In the genomic region with DNA sequence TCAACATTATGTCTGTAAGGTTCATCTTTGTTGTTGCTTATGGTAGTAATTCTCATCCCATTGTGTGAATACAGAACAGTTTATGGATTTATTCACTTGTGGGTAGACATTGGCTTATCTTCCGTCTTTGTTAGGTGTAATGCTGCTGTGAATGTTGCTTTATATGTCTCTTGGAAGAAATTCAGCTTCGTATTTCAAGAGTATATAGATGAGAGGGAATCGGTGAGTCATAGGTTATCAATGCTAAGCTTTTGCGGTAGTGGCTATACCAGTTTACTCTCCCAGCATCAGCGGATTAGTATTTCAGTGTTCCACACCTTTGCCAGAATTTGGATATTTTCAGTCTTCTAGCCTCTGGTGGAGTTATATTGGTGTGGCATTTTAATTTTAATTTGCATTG, we compare ENCODE assay signal across 17 cellular contexts.
DNase-seq lines count a peak whose midpoint lies in the region; ATAC-seq and TF ChIP-seq lines count a peak whose summit lies in the region.
"Had no signal": no experiment of that assay in that cellular context is flagged by ENCODE, and none has a peak within 500 bp of the region (broad histone marks: within the 10 kb centered on the region; RNA-seq: fewer than 3 reads in every experiment).

No MANE protein-coding gene starts in this region.

- peaks cover 7% of the 10 kb centered on the region for H3K9me3 Mint-ChIP-seq in MCF 10A (ENCODE audit: unreplicated experiment)
- H3K9me3 Mint-ChIP-seq: neural crest cell had no signal

- H3K27me3 ChIP-seq in breast epithelium (no peaks in the 10 kb centered on the region), fibroblast of lung (ENCODE audit: control insufficient read depth, insufficient read depth, low read length) (no peaks in the 10 kb centered on the region), smooth muscle cell (ENCODE audit: low read depth) (no peaks in the 10 kb centered on the region), thyroid gland (no peaks in the 10 kb centered on the region)
- H3K27me3 ChIP-seq: dorsolateral prefrontal cortex, SJSA1, transverse colon had no signal

- H3K9me3 ChIP-seq in breast epithelium (no peaks in the 10 kb centered on the region), fibroblast of lung (ENCODE audit: control insufficient read depth, insufficient read depth, low read depth, low read length) (no peaks in the 10 kb centered on the region), smooth muscle cell (replicated peaks; ENCODE audit: low read depth) (no peaks in the 10 kb centered on the region), thyroid gland (no peaks in the 10 kb centered on the region)
- H3K9me3 ChIP-seq: SJSA1, transverse colon had no signal

- H4K20me1 ChIP-seq in fibroblast of lung (ENCODE audit: control insufficient read depth, extremely low read depth, insufficient read depth, low read length) (peaks cover 3% of the 10 kb centered on the region), smooth muscle cell (ENCODE audit: low read depth) (peaks cover 100% of the 10 kb centered on the region)

- BruUV-seq in MCF 10A (replicated peaks; lab: Mats Ljungman, UMichigan): no TSS peak

- H3K79me2 ChIP-seq in fibroblast of lung (ENCODE audit: control insufficient read depth, insufficient read depth, low read length) (peaks cover 64% of the 10 kb centered on the region), smooth muscle cell (ENCODE audit: low read depth) (peaks cover 100% of the 10 kb centered on the region)

- CTCF ChIA-PET in MCF 10A (lab: Yijun Ruan, JAX): no interaction called here

- intact Hi-C loops in MCF 10A (cut with micrococcal nuclease) (no loop called here), breast epithelium (cut with DNase I; ENCODE audit: low total_unique reads) (no loop called here), thyroid gland (cut with DNase I) (no loop called here)

- H3K4me1 Mint-ChIP-seq in MCF 10A (ENCODE audit: insufficient read depth, unreplicated experiment): peaks cover 25% of the 10 kb centered on the region

- H3K4me2 ChIP-seq in fibroblast of lung (ENCODE audit: extremely low read depth, insufficient read depth, low read length) (no peak overlapping the region), smooth muscle cell (peak overlapping the region; percentile 64)

- H3K4me3 Mint-ChIP-seq in MCF 10A (ENCODE audit: unreplicated experiment): peak overlapping the region; percentile 53
- H3K4me3 Mint-ChIP-seq: activated CD4-positive, alpha-beta memory T cell treated with anti-CD3 and anti-CD28 coated beads, Interleukin-2, amount 10 ng/mL, durations not matched to agents 7 days and 5 days; memory B cell; neural crest cell had no signal

- no peaks in the 10 kb centered on the region for H3K27me3 Mint-ChIP-seq in MCF 10A (ENCODE audit: insufficient read depth, unreplicated experiment)
- H3K27me3 Mint-ChIP-seq: activated CD4-positive, alpha-beta memory T cell treated with anti-CD3 and anti-CD28 coated beads, Interleukin-2, amount 10 ng/mL, durations not matched to agents 7 days and 5 days; memory B cell had no signal

- H3K36me3 Mint-ChIP-seq in MCF 10A (ENCODE audit: insufficient read depth, unreplicated experiment): no peaks in the 10 kb centered on the region

- no peaks in the 10 kb centered on the region for H3K36me3 ChIP-seq in breast epithelium
- no peaks in the 10 kb centered on the region for H3K36me3 ChIP-seq in fibroblast of lung (ENCODE audit: control insufficient read depth, insufficient read depth, low read length)
- H3K36me3 ChIP-seq in smooth muscle cell (ENCODE audit: low read depth): no peaks in the 10 kb centered on the region
- H3K36me3 ChIP-seq in thyroid gland: no peaks in the 10 kb centered on the region
- H3K36me3 ChIP-seq: SJSA1, transverse colon had no signal

- ATAC-seq in SK-N-SH treated with all-trans-retinoic acid at 6 μM for 48 hours (peak; percentile 55), HG02938 (IDR thresholded peaks at IDR 0.05; ENCODE audit: unreplicated experiment) (no peak)
- no peak for ATAC-seq in activated CD4-positive, CD25-positive, alpha-beta regulatory T cell treated with anti-CD3 and anti-CD28 coated beads, Interleukin-2, amount 50 U/mL, for 24 hours
- ATAC-seq: sciatic nerve had no signal

- H3K27ac ChIP-seq in breast epithelium (peak overlapping the region in 1 of 2 donors; percentile 1), fibroblast of lung (ENCODE audit: insufficient read depth, low read length) (no peak overlapping the region), smooth muscle cell (ENCODE audit: low read depth) (peak overlapping the region; percentile 72), thyroid gland (no peak overlapping the region)
- H3K27ac ChIP-seq: dorsolateral prefrontal cortex, transverse colon had no signal

- 24% methylated on average over 5 of the region's 5 CpGs for WGBS in smooth muscle cell (ENCODE audit: low lambda C conversion rate)
- WGBS in thyroid gland, 2 donors: 94 to 95% methylated on average over 5 of the region's 5 CpGs

- TF ChIP-seq CTCF in MCF 10A (IDR thresholded peaks at IDR 0.05; ENCODE audit: unreplicated experiment): no peak
- TF ChIP-seq CTCF in breast epithelium (IDR thresholded peaks at IDR 0.05): no peak
- TF ChIP-seq CTCF in fibroblast of lung (conservative IDR thresholded peaks at IDR 0.05 in 1 of 2, IDR thresholded peaks at IDR 0.05 in 1 of 2; ENCODE audit: low read depth in 1 of 2, low read length in 2 of 2): no peak
- TF ChIP-seq CTCF in smooth muscle cell (IDR thresholded peaks at IDR 0.05; ENCODE audit: borderline replicate concordance, insufficient read depth, poor library complexity, severe bottlenecking): no peak
- TF ChIP-seq CTCF in thyroid gland (IDR thresholded peaks at IDR 0.05): no peak

- H3K9ac ChIP-seq in fibroblast of lung (ENCODE audit: insufficient read depth, low read length) (no peak overlapping the region), smooth muscle cell (ENCODE audit: low read depth) (no peak overlapping the region)

- no peak overlapping the region for H2AFZ ChIP-seq in fibroblast of lung (ENCODE audit: low read length)
- H2AFZ ChIP-seq in smooth muscle cell (ENCODE audit: low read depth): no peak overlapping the region

- DNase-seq in MCF 10A (ENCODE audit: unreplicated experiment) (peak; percentile 54), breast epithelium (ENCODE audit: low spot score in 2 of 2) (no peak), fibroblast of lung (ENCODE audit: low read depth in 2 of 2) (peak; percentile 36 to 87), smooth muscle cell (lab: John Stamatoyannopoulos, UW; ENCODE audit: unreplicated experiment) (no peak), thyroid gland (no peak)
- DNase-seq: activated CD4-positive, alpha-beta memory T cell treated with anti-CD3 and anti-CD28 coated beads, Interleukin-2, amount 10 ng/mL, durations not matched to agents 7 days and 5 days; dorsolateral prefrontal cortex; NCI-H2171 treated with DMSO at 0.1 percent for 48 hours; stimulated activated CD4-positive, alpha-beta T cell treated with anti-CD3 and anti-CD28 coated beads, Interleukin-4, amount 100 ng/mL, for 24 hours; transverse colon had no signal

- no peaks in the 10 kb centered on the region for H3F3A ChIP-seq in smooth muscle cell (ENCODE audit: low read depth)

- POLR2A ChIA-PET in MCF 10A (lab: Yijun Ruan, JAX): interaction anchor here (0.6 to 2.3 kb wide), 7 partner anchors 9 to 77 kb away, joined by 3 to 8 read pairs (median 5); no protein-coding TSS in a partner anchor

- H3K4me1 ChIP-seq in breast epithelium: peaks cover 0 to 3% of the 10 kb centered on the region in 2 donors
- H3K4me1 ChIP-seq in fibroblast of lung (ENCODE audit: control insufficient read depth, extremely low read depth, insufficient read depth, low read length): peaks cover 2% of the 10 kb centered on the region
- H3K4me1 ChIP-seq in smooth muscle cell (ENCODE audit: low read depth): peaks cover 13% of the 10 kb centered on the region
- peaks cover 0 to 8% of the 10 kb centered on the region in 2 donors for H3K4me1 ChIP-seq in thyroid gland

- no peak overlapping the region for H3K27ac Mint-ChIP-seq in MCF 10A (ENCODE audit: low read depth, unreplicated experiment)
- H3K27ac Mint-ChIP-seq: activated CD4-positive, alpha-beta memory T cell treated with anti-CD3 and anti-CD28 coated beads, Interleukin-2, amount 10 ng/mL, durations not matched to agents 7 days and 5 days had no signal

- no peak overlapping the region for H3K4me3 ChIP-seq in breast epithelium
- H3K4me3 ChIP-seq in fibroblast of lung (replicated peaks in 1 of 4; ENCODE audit: control extremely low read depth in 1 of 4, insufficient read depth in 1 of 4, low read depth in 3 of 4, low read length in 4 of 4): no peak overlapping the region
- no peak overlapping the region for H3K4me3 ChIP-seq in smooth muscle cell
- H3K4me3 ChIP-seq in thyroid gland (replicated peaks in 1 of 3): no peak overlapping the region
- H3K4me3 ChIP-seq: dorsolateral prefrontal cortex, SJSA1, transverse colon had no signal

- no peak for TF ChIP-seq POLR2A in breast epithelium (IDR thresholded peaks at IDR 0.05)
- no peak for TF ChIP-seq POLR2A in thyroid gland (IDR thresholded peaks at IDR 0.05)

TF ChIP-seq in SK-N-SH treated with all-trans-retinoic acid at 6 μM for 48 hours, 23 proteins besides CTCF, POLR2A, EP300 and RAD21 (continues in another document):
- TF ChIP-seq SNAI2 (CRISPR knock-in tag; IDR thresholded peaks at IDR 0.05) (no peak), ZNF70 (CRISPR knock-in tag; IDR thresholded peaks at IDR 0.05) (no peak)
- TF ChIP-seq, protein P1, sequence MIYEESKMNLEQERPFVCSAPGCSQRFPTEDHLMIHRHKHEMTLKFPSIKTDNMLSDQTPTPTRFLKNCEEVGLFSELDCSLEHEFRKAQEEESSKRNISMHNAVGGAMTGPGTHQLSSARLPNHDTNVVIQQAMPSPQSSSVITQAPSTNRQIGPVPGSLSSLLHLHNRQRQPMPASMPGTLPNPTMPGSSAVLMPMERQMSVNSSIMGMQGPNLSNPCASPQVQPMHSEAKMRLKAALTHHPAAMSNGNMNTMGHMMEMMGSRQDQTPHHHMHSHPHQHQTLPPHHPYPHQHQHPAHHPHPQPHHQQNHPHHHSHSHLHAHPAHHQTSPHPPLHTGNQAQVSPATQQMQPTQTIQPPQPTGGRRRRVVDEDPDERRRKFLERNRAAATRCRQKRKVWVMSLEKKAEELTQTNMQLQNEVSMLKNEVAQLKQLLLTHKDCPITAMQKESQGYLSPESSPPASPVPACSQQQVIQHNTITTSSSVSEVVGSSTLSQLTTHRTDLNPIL (CRISPR knock-in tag; IDR thresholded peaks at IDR 0.05; ENCODE audit: low read depth): no peak
- TF ChIP-seq, protein P2, sequence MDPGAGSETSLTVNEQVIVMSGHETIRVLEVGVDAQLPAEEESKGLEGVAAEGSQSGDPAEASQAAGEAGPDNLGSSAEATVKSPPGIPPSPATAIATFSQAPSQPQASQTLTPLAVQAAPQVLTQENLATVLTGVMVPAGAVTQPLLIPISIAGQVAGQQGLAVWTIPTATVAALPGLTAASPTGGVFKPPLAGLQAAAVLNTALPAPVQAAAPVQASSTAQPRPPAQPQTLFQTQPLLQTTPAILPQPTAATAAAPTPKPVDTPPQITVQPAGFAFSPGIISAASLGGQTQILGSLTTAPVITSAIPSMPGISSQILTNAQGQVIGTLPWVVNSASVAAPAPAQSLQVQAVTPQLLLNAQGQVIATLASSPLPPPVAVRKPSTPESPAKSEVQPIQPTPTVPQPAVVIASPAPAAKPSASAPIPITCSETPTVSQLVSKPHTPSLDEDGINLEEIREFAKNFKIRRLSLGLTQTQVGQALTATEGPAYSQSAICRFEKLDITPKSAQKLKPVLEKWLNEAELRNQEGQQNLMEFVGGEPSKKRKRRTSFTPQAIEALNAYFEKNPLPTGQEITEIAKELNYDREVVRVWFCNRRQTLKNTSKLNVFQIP (CRISPR knock-in tag; IDR thresholded peaks at IDR 0.05; ENCODE audit: borderline replicate concordance, low read depth): no peak

Comparison
In these comparisons a context has a peak if more than half of its experiments do, and no peak if none do; other contexts are left out.
1. DNase-seq: peak in MCF 10A (single experiment) and fibroblast of lung (2 of 2); none in breast epithelium (0 of 2), smooth muscle cell (single experiment) and thyroid gland (0 of 2).